23 cellular contexts compared by ENCODE assay signal in the genomic region with DNA sequence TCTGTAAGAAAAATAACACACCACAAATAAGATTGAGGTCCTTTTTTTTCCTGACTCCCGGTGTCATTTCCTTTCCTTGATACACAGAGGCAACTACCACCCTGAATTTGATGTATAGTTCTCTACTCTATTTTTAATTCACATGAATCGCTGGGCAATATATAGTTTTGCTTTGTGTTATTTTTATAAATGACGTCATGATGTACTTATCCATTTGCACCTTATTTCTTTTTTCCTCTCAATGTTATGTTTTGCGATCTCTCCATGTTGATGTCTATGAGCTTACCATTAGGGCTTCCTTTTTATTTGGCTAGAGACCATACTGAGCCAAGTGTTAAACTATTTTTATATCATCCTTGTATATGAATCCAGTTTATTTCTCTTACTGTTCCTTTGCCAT.
DNase-seq lines count a peak whose midpoint lies in the region; ATAC-seq, FAIRE-seq and TF ChIP-seq lines count a peak whose summit lies in the region.
"Had no signal": no experiment of that assay in that cellular context is flagged by ENCODE, and none has a peak within 500 bp of the region (broad histone marks: within the 10 kb centered on the region; RNA-seq: fewer than 3 reads in every experiment).

No MANE protein-coding gene starts in this region.

- TF ChIP-seq POLR2A in HepG2 (IDR thresholded peaks at IDR 0.05; ENCODE audit: insufficient read depth in 1 of 2, low read depth in 2 of 2, low read length in 2 of 2) (no peak), right lobe of liver (IDR thresholded peaks at IDR 0.05) (no peak), K562 (conservative IDR thresholded peaks at IDR 0.05) (no peak)

- H3K27me3 ChIP-seq in HepG2 (ENCODE audit: control insufficient read depth in 1 of 2, insufficient read depth in 2 of 2, low read length in 2 of 2) (peaks cover 0 to 18% of the 10 kb centered on the region in 2 experiments; a peak in 1 of 5 replicates), right lobe of liver (no peaks in the 10 kb centered on the region), K562 (ENCODE audit: control insufficient read depth in 2 of 2, insufficient read depth in 2 of 2, low read length in 2 of 2) (no peaks in the 10 kb centered on the region)
- H3K27me3 ChIP-seq: BLaER1 treated with 17β-estradiol and CSF1 and Interleukin-3, amounts not matched to agents 10 nM and 100 nM had no signal

- DNase-seq in HepG2 (ENCODE audit: low spot score) (no peak), right lobe of liver (no peak), K562 (ENCODE audit: extremely low read depth in 1 of 4, low spot score in 3 of 4) (no peak), D341Med (ENCODE audit: low spot score) (no peak)
- DNase-seq: AML-193; Caco-2; Calu3; CD4-positive, alpha-beta T cell; CD8-positive, alpha-beta T cell; DMS 273 treated with DMSO at 0.1 percent for 48 hours; DMS153; DMS53; DMS79; DND-41; EL; GDM1 had no signal

- TF ChIP-seq CTCF in HepG2 (CRISPR knock-in tag; IDR thresholded peaks at IDR 0.05) (no peak), right lobe of liver (IDR thresholded peaks at IDR 0.05) (no peak), K562 (IDR thresholded peaks at IDR 0.05 in 2 of 3, conservative IDR thresholded peaks at IDR 0.05 in 1 of 3; ENCODE audit: insufficient read depth in 2 of 3, low read depth in 1 of 3, low read length in 3 of 3) (no peak)

- no peak for TF ChIP-seq RAD21 in HepG2 (CRISPR knock-in tag; IDR thresholded peaks at IDR 0.05)
- TF ChIP-seq RAD21 in K562 (CRISPR knock-in tag; conservative IDR thresholded peaks at IDR 0.05 in 1 of 2, IDR thresholded peaks at IDR 0.05 in 1 of 2): no peak

- WGBS in HepG2 (ENCODE audit: low lambda C conversion rate): 30% methylated on average over 4 of the region's 4 CpGs
- 84% methylated on average over 4 of the region's 4 CpGs for WGBS in right lobe of liver (ENCODE audit: insufficient coverage, low coverage, low lambda C conversion rate, missing lambda C conversion rate)
- WGBS in K562 (ENCODE audit: insufficient coverage, low coverage, missing lambda C conversion rate): 23% methylated on average over 4 of the region's 4 CpGs

- no peak for TF ChIP-seq EP300 in HepG2 (IDR thresholded peaks at IDR 0.05; ENCODE audit: low read depth in 2 of 2, low read length in 2 of 2)
- no peak for TF ChIP-seq EP300 in HepG2 (CRISPR knock-in tag; IDR thresholded peaks at IDR 0.05; ENCODE audit: borderline replicate concordance)
- no peak for TF ChIP-seq EP300 in K562 (IDR thresholded peaks at IDR 0.05; ENCODE audit: low read length)

- H2AFZ ChIP-seq in HepG2 (ENCODE audit: low read length): no peak overlapping the region
- H2AFZ ChIP-seq in K562 (ENCODE audit: low read depth, low read length): no peak overlapping the region

- ATAC-seq in HepG2: no peak
- no peak for ATAC-seq in right lobe of liver
- ATAC-seq in K562: no peak
- ATAC-seq in HG02884 (IDR thresholded peaks at IDR 0.05; ENCODE audit: unreplicated experiment): no peak
- ATAC-seq: A549; CD8-positive, alpha-beta T cell had no signal

- intact Hi-C loops in HepG2 (cut with micrococcal nuclease; ENCODE audit: unreplicated experiment): no loop called here
- intact Hi-C loops in right lobe of liver (cut with DNase I): no loop called here
- intact Hi-C loops in K562 (cut with micrococcal nuclease): no loop called here

- no peak for FAIRE-seq in HepG2 (lab: Jason Lieb, UNC)
- FAIRE-seq in K562 (lab: Jason Lieb, UNC): no peak
- FAIRE-seq: GM12891, GM19239 had no signal

- H3K4me2 ChIP-seq in HepG2 (ENCODE audit: low read depth, low read length) (no peak overlapping the region), K562 (ENCODE audit: insufficient read depth, low read length) (no peak overlapping the region)
- H3K4me2 ChIP-seq: A549; BLaER1 treated with 17β-estradiol and CSF1 and Interleukin-3, amounts not matched to agents 10 nM and 100 nM had no signal

- no peaks in the 10 kb centered on the region for H3K36me3 ChIP-seq in HepG2 (replicated peaks in 1 of 2; ENCODE audit: control insufficient read depth in 1 of 2, insufficient read depth in 2 of 2, low read length in 2 of 2)
- H3K36me3 ChIP-seq in right lobe of liver: no peaks in the 10 kb centered on the region
- no peaks in the 10 kb centered on the region for H3K36me3 ChIP-seq in K562 (ENCODE audit: control insufficient read depth, insufficient read depth, low read length)
- H3K36me3 ChIP-seq: BLaER1 treated with 17β-estradiol and CSF1 and Interleukin-3, amounts not matched to agents 10 nM and 100 nM had no signal

- in situ Hi-C loops in HepG2 (cut with HindIII; ENCODE audit: extremely low pct_ligation_motif_present, low pct_unique_long_range_greater_than_20kb) (loop anchor here (25.0 kb wide), 1 partner anchor 233 kb away; no protein-coding TSS in a partner anchor), K562 (cut with MboI) (no loop called here)

- POLR2A ChIA-PET in HepG2 (lab: Yijun Ruan, JAX) (no interaction called here), K562 (lab: Yijun Ruan, JAX) (no interaction called here)

- H4K20me1 ChIP-seq in HepG2 (ENCODE audit: insufficient read depth, low read length): no peaks in the 10 kb centered on the region
- H4K20me1 ChIP-seq in K562 (replicated peaks; ENCODE audit: control insufficient read depth, insufficient read depth, low read length): no peaks in the 10 kb centered on the region
- H4K20me1 ChIP-seq: BLaER1 treated with 17β-estradiol and CSF1 and Interleukin-3, amounts not matched to agents 10 nM and 100 nM had no signal

- H3K79me2 ChIP-seq in HepG2 (ENCODE audit: insufficient read depth, low read length): no peaks in the 10 kb centered on the region
- no peaks in the 10 kb centered on the region for H3K79me2 ChIP-seq in K562 (ENCODE audit: control insufficient read depth, insufficient read depth, low read length)

- H3K9me3 ChIP-seq in HepG2 (ENCODE audit: low read length) (no peaks in the 10 kb centered on the region), right lobe of liver (no peaks in the 10 kb centered on the region), K562 (replicated peaks; ENCODE audit: control insufficient read depth, insufficient read depth, low read depth, low read length) (no peaks in the 10 kb centered on the region)
- H3K9me3 ChIP-seq: A549; BLaER1 treated with 17β-estradiol and CSF1 and Interleukin-3, amounts not matched to agents 10 nM and 100 nM; Caco-2 had no signal

- H3K27ac ChIP-seq in HepG2 (ENCODE audit: extremely low read length, insufficient read depth, low read length) (no peak overlapping the region), right lobe of liver (no peak overlapping the region), K562 (ENCODE audit: extremely low read depth, low read depth, low read length) (no peak overlapping the region)
- H3K27ac ChIP-seq: 22Rv1; A549; BLaER1 treated with 17β-estradiol and CSF1 and Interleukin-3, amounts not matched to agents 10 nM and 100 nM; C4-2B had no signal

- CTCF ChIA-PET in HepG2 (lab: Yijun Ruan, JAX; ENCODE audit: low intra/inter-chr PET ratio, low total read pairs): no interaction called here
- CTCF ChIA-PET in K562 (lab: Yijun Ruan, JAX; ENCODE audit: low intra/inter-chr PET ratio): no interaction called here

- H3K4me1 ChIP-seq in HepG2 (ENCODE audit: insufficient read depth, low read length) (peaks cover 6% of the 10 kb centered on the region), right lobe of liver (no peaks in the 10 kb centered on the region), K562 (replicated peaks in 1 of 2; ENCODE audit: control insufficient read depth in 2 of 2, insufficient read depth in 2 of 2, low read length in 2 of 2) (peaks cover 2% of the 10 kb centered on the region in 2 experiments; a peak in 2 of 5 replicates)
- H3K4me1 ChIP-seq: BLaER1 treated with 17β-estradiol and CSF1 and Interleukin-3, amounts not matched to agents 10 nM and 100 nM; Caco-2 had no signal

- no peaks in the 10 kb centered on the region for H3K9me1 ChIP-seq in K562 (ENCODE audit: control insufficient read depth, insufficient read depth, low read length)

- no peak overlapping the region for H3K9ac ChIP-seq in HepG2 (ENCODE audit: insufficient read depth, low read depth, low read length)
- no peak overlapping the region for H3K9ac ChIP-seq in K562 (ENCODE audit: insufficient read depth in 1 of 2, low read depth in 2 of 2, low read length in 2 of 2)
- H3K9ac ChIP-seq: BLaER1 treated with 17β-estradiol and CSF1 and Interleukin-3, amounts not matched to agents 10 nM and 100 nM had no signal

- no TSS peak for BruUV-seq in HepG2 (replicated peaks; lab: Mats Ljungman, UMichigan)
- BruUV-seq in K562 (replicated peaks; lab: Mats Ljungman, UMichigan): no TSS peak

- no peak overlapping the region for H3K4me3 ChIP-seq in HepG2 (replicated peaks in 1 of 3; ENCODE audit: insufficient read depth in 1 of 3, low read depth in 2 of 3, low read length in 3 of 3)
- H3K4me3 ChIP-seq in right lobe of liver: no peak overlapping the region
- H3K4me3 ChIP-seq in K562: no peak overlapping the region
- H3K4me3 ChIP-seq: A549; BLaER1 treated with 17β-estradiol and CSF1 and Interleukin-3, amounts not matched to agents 10 nM and 100 nM had no signal

TF ChIP-seq in HepG2, 621 proteins besides CTCF, POLR2A, EP300 and RAD21 (continues in another document):
- TF ChIP-seq CREB1 (IDR thresholded peaks at IDR 0.05) (peak; percentile 93), CREB1 (CRISPR knock-in tag; IDR thresholded peaks at IDR 0.05) (no peak), ATF7 (IDR thresholded peaks at IDR 0.05) (peak; percentile 99), ATF7 (CRISPR knock-in tag; IDR thresholded peaks at IDR 0.05) (no peak)

TF ChIP-seq in K562, 482 proteins besides CTCF, POLR2A, EP300 and RAD21:
- TF ChIP-seq PHF8 (IDR thresholded peaks at IDR 0.05; ENCODE audit: borderline replicate concordance, low read length) (no peak), ATF7 (IDR thresholded peaks at IDR 0.05) (peak; percentile 87), JUND (IDR thresholded peaks at IDR 0.05; ENCODE audit: borderline replicate concordance, low read depth, low read length) (0 out of 2 replicates have a peak, but pooled peaks have one; percentile 6), JUND (tag; IDR thresholded peaks at IDR 0.05; ENCODE audit: borderline replicate concordance, low read depth, low read length) (peak; percentile 55; the same call in 1 of the 3 replicates), ATF1 (CRISPR knock-in tag; IDR thresholded peaks at IDR 0.05) (no peak), ATF1 (tag; IDR thresholded peaks at IDR 0.05) (peak; percentile 32; the same call in 1 of the 2 replicates)
- TF ChIP-seq, protein P1, sequence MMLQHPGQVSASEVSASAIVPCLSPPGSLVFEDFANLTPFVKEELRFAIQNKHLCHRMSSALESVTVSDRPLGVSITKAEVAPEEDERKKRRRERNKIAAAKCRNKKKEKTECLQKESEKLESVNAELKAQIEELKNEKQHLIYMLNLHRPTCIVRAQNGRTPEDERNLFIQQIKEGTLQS (IDR thresholded peaks at IDR 0.05): peak; percentile 75
- TF ChIP-seq, protein P1 (CRISPR knock-in tag; conservative IDR thresholded peaks at IDR 0.05): no peak

Comparison
In these comparisons a context has a peak if more than half of its experiments do, and no peak if none do; other contexts are left out.
1. Of the 241 proteins assayed by ChIP-seq in both HepG2 and K562: peak only in HepG2: none; only in K562: JUND; in both: none; in neither: 236; mixed calls (peak in some experiments, not most) for 4.